8 cellular contexts compared by ENCODE assay signal in genomic region chr1:168540798-168541197, GRCh38. TPM values are rescaled to one million over a fixed set of nuclear protein-coding genes. Genes with fewer than 3 reads are reported as not detected.
"Had no signal": no experiment of that assay in that cellular context is flagged by ENCODE, and none has a peak within 500 bp of the region (broad histone marks: within the 10 kb centered on the region; RNA-seq: fewer than 3 reads in every experiment).

No MANE protein-coding gene starts in this region.

RNA-seq across cellular contexts. Expression of gene XCL2, which starts 3.0 kb away (rescaled TPM):
- total RNA-seq: LHCN-M2, MCF 10A, NCI-H460, PC-9, Right ventricle myocardium inferior, RPMI7951, SJCRH30 had no signal

RNA-seq across cellular contexts. Expression of gene XCL1, which starts 35.6 kb away (rescaled TPM):
- total RNA-seq: LHCN-M2, MCF 10A, NCI-H460, PC-9, Peyer's patch, RPMI7951 had no signal
